In the genomic region with DNA sequence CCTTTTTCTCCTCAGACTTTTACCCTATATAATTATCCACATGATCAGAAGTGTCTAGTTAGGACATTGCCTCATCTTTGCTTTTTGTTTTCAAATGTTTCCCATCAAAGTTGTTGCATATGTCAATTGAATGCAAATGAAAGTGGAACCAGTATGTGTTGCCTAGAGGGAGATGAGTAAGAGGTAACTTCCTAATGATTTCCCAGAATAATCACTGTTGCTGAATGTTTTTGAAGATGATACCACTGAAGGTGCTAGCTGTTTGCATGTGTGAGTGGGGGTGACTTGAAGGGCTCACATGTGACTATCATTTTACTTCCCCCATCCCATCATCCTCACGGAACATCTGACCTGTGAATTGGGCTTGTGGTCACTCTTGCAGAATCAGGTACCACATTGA, we compare ENCODE assay signal across 18 cellular contexts. TPM values are rescaled to one million over a fixed set of nuclear protein-coding genes. Genes with fewer than 3 reads are reported as not detected.
"Had no signal": no experiment of that assay in that cellular context is flagged by ENCODE, and none has a peak within 500 bp of the region (broad histone marks: within the 10 kb centered on the region; RNA-seq: fewer than 3 reads in every experiment).

No MANE protein-coding gene starts in this region.

- H3K9me3 Mint-ChIP-seq: dendritic cell treated with granulocyte-macrophage colony-stimulating factor and Interleukin-4, amounts not matched to agents 40 ng/mL and 50 ng/mL, for 4 days; naive thymus-derived CD4-positive, alpha-beta T cell; neural crest cell; stimulated activated memory B cell treated with anti-CD40 and anti-IgM and Interleukin-4, amounts not matched to agents 10 μg/mL and 1 μg/mL and 100 μg/mL, for 72 hours had no signal

- H3K27ac Mint-ChIP-seq: dendritic cell treated with granulocyte-macrophage colony-stimulating factor and Interleukin-4, amounts not matched to agents 40 ng/mL and 50 ng/mL, for 4 days; naive thymus-derived CD4-positive, alpha-beta T cell; stimulated activated memory B cell treated with anti-CD40 and anti-IgM and Interleukin-4, amounts not matched to agents 10 μg/mL and 1 μg/mL and 100 μg/mL, for 72 hours had no signal

- H3K4me3 Mint-ChIP-seq: dendritic cell treated with granulocyte-macrophage colony-stimulating factor and Interleukin-4, amounts not matched to agents 40 ng/mL and 50 ng/mL, for 4 days; naive thymus-derived CD4-positive, alpha-beta T cell; neural crest cell; stimulated activated memory B cell treated with anti-CD40 and anti-IgM and Interleukin-4, amounts not matched to agents 10 μg/mL and 1 μg/mL and 100 μg/mL, for 72 hours had no signal

- H3K36me3 ChIP-seq: heart left ventricle, spleen had no signal

- H3K27me3 ChIP-seq: spleen had no signal

- H3K27me3 Mint-ChIP-seq: dendritic cell treated with granulocyte-macrophage colony-stimulating factor and Interleukin-4, amounts not matched to agents 40 ng/mL and 50 ng/mL, for 4 days; stimulated activated memory B cell treated with anti-CD40 and anti-IgM and Interleukin-4, amounts not matched to agents 10 μg/mL and 1 μg/mL and 100 μg/mL, for 72 hours had no signal

- ATAC-seq: heart left ventricle; naive thymus-derived CD4-positive, alpha-beta T cell; sciatic nerve; stimulated activated memory B cell treated with anti-CD40 and anti-IgM and Interleukin-4, amounts not matched to agents 10 μg/mL and 1 μg/mL and 100 μg/mL, for 72 hours had no signal

- H3K4me1 Mint-ChIP-seq: neural crest cell had no signal

- H3K27ac ChIP-seq: heart left ventricle, spleen had no signal

- H3K4me3 ChIP-seq: heart left ventricle, spleen had no signal

- DNase-seq: erythroblast; foreskin melanocyte; heart left ventricle; hippocampal formation; kidney glomerular epithelial cell; naive thymus-derived CD4-positive, alpha-beta T cell; posterior cingulate gyrus; spleen; stimulated activated CD4-positive, alpha-beta T cell treated with anti-CD3 and anti-CD28 coated beads, Interleukin-15, amount 100 ng/mL, for 24 hours; stimulated activated CD4-positive, alpha-beta T cell treated with anti-CD3 and anti-CD28 coated beads, Interleukin-1b, Interleukin-23, amount 100 ng/mL, for 48 hours; stimulated activated CD4-positive, alpha-beta T cell treated with anti-CD3 and anti-CD28 coated beads, Interleukin-4, amount 100 ng/mL, for 24 hours had no signal

- H3K36me3 Mint-ChIP-seq: naive thymus-derived CD4-positive, alpha-beta T cell; stimulated activated memory B cell treated with anti-CD40 and anti-IgM and Interleukin-4, amounts not matched to agents 10 μg/mL and 1 μg/mL and 100 μg/mL, for 72 hours had no signal

- FAIRE-seq: colon, islet of Langerhans had no signal

RNA-seq across cellular contexts. Expression of gene PAK3, which starts 34.0 kb away (rescaled TPM):
- total RNA-seq: osteocyte had no signal
